In the genomic region with DNA sequence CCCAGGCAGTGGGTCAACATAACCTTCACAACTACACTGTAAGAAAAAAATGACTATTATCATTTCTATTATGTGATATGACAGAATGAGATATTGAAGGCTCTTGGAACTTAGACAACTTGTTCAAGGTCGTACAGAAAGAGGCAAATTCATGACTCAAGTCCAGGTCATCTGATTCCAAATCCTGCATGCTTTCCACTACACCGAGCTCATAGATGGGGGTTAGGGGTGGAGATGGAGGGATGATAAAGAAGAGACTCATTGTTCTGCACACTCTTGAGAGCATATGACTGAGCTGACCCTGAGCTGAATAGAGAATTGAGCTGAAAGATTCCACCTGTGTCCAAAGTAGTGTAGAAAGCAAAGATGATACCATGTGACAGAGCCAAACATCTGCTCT, we compare ENCODE assay signal across 28 cellular contexts. TPM values are rescaled to one million over a fixed set of nuclear protein-coding genes. Genes with fewer than 3 reads are reported as not detected.
DNase-seq lines count a peak whose midpoint lies in the region; FAIRE-seq and TF ChIP-seq lines count a peak whose summit lies in the region.
"Had no signal": no experiment of that assay in that cellular context is flagged by ENCODE, and none has a peak within 500 bp of the region (broad histone marks: within the 10 kb centered on the region; RNA-seq: fewer than 3 reads in every experiment).

No MANE protein-coding gene starts in this region.

- DNase-seq in GM23248 (peak; percentile 46), RPMI7951 (ENCODE audit: low read depth) (peak; percentile 56), epithelial cell of esophagus (ENCODE audit: low read depth) (peak; percentile 33), osteoblast (ENCODE audit: insufficient read length, low spot score, missing footprints) (peak; percentile 58), left ventricle myocardium inferior (no peak), GM12892 (ENCODE audit: insufficient read length) (no peak), esophagus muscularis mucosa (ENCODE audit: extremely low spot score) (no peak), NCI-H1694 treated with DMSO at 0.1 percent for 48 hours (lab: John Stamatoyannopoulos, UW) (no peak)
- DNase-seq: activated CD4-positive, alpha-beta T cell treated with anti-CD3 and anti-CD28 coated beads for 48 hours; activated naive CD4-positive, alpha-beta T cell treated with anti-CD3 and anti-CD28 coated beads, Interleukin-2, amount 50 U/mL, for 16 hours; activated T-cell treated with anti-CD3 and anti-CD28 coated beads, Interleukin-2, amount 50 U/mL, for 72 hours; DMS 273 treated with DMSO at 0.1 percent for 48 hours; effector CD4-positive, alpha-beta T cell; heart left ventricle; KG1; left ventricle myocardium superior; midbrain; NCI-H2029 treated with DMSO at 0.1 percent for 48 hours; NCI-H226; SJCRH30 had no signal

- intact Hi-C loops in left ventricle myocardium inferior (cut with micrococcal nuclease) (no loop called here), esophagus muscularis mucosa (cut with DNase I) (no loop called here)

- WGBS in GM23248 (ENCODE audit: low coverage in 1 of 2, low lambda C conversion rate in 2 of 2, missing lambda C conversion rate in 2 of 2), 2 experiments = 2 to 3% methylated on average over 2 of the region's 2 CpGs
- 49% methylated on average over 2 of the region's 2 CpGs for WGBS in esophagus muscularis mucosa

- no peaks in the 10 kb centered on the region for H3K36me3 ChIP-seq in GM23248 (ENCODE audit: low read depth)
- H3K36me3 ChIP-seq in osteoblast (ENCODE audit: insufficient read depth, low read length) = no peaks in the 10 kb centered on the region
- H3K36me3 ChIP-seq in left ventricle myocardium inferior = no peaks in the 10 kb centered on the region
- no peaks in the 10 kb centered on the region for H3K36me3 ChIP-seq in esophagus muscularis mucosa
- H3K36me3 ChIP-seq: ascending aorta, heart left ventricle, SJCRH30 had no signal

- in situ Hi-C loops in GM23248 (cut with MboI) = no loop called here

- no peaks in the 10 kb centered on the region for H3K79me2 ChIP-seq in GM23248 (ENCODE audit: insufficient read depth)
- no peaks in the 10 kb centered on the region for H3K79me2 ChIP-seq in osteoblast (ENCODE audit: insufficient read depth, low read length)

- H4K20me1 ChIP-seq in GM23248 (ENCODE audit: insufficient read depth) = no peaks in the 10 kb centered on the region
- no peaks in the 10 kb centered on the region for H4K20me1 ChIP-seq in osteoblast (ENCODE audit: insufficient read depth, low read length)

- no peak overlapping the region for H3K4me3 ChIP-seq in GM23248
- no peak overlapping the region for H3K4me3 ChIP-seq in epithelial cell of esophagus (ENCODE audit: low read length)
- no peak overlapping the region for H3K4me3 ChIP-seq in osteoblast (ENCODE audit: insufficient read depth, low read length)
- H3K4me3 ChIP-seq in left ventricle myocardium inferior = no peak overlapping the region
- no peak overlapping the region for H3K4me3 ChIP-seq in esophagus muscularis mucosa
- H3K4me3 ChIP-seq: ascending aorta, heart left ventricle, SJCRH30 had no signal

- H3K27ac ChIP-seq in GM23248 (no peak overlapping the region), osteoblast (ENCODE audit: low read depth, low read length) (no peak overlapping the region), left ventricle myocardium inferior (replicated peaks) (no peak overlapping the region), esophagus muscularis mucosa (replicated peaks in 1 of 4) (no peak overlapping the region)
- H3K27ac ChIP-seq: ascending aorta, heart left ventricle, SJCRH30 had no signal

- TF ChIP-seq CTCF in epithelial cell of esophagus (IDR thresholded peaks at IDR 0.05; ENCODE audit: insufficient read depth, low read depth, low read length, missing control alignments) (no peak), osteoblast (IDR thresholded peaks at IDR 0.05; ENCODE audit: extremely low read depth, low read depth, low read length) (no peak), left ventricle myocardium inferior (IDR thresholded peaks at IDR 0.05; ENCODE audit: borderline replicate concordance) (no peak), esophagus muscularis mucosa (IDR thresholded peaks at IDR 0.05) (no peak)

- H3F3A ChIP-seq in GM23248 (ENCODE audit: insufficient read depth) = 0 out of 2 replicates have a peak, but pooled peaks cover 2% of the 10 kb centered on the region

- H3K27me3 ChIP-seq in GM23248 (replicated peaks; ENCODE audit: insufficient read depth) (no peaks in the 10 kb centered on the region), osteoblast (ENCODE audit: insufficient read depth, low read length) (no peaks in the 10 kb centered on the region), left ventricle myocardium inferior (ENCODE audit: low read depth) (peaks cover 4% of the 10 kb centered on the region), esophagus muscularis mucosa (peaks cover 0 to 24% (median 0%) of the 10 kb centered on the region in 4 donors)
- H3K27me3 ChIP-seq: ascending aorta, heart left ventricle, SJCRH30 had no signal

- no peak overlapping the region for H3K9ac ChIP-seq in GM23248

- no peak for FAIRE-seq in GM12892 (lab: Jason Lieb, UNC)
- FAIRE-seq: G401.6, GM18507, urothelium cell line had no signal

- H3K9me3 ChIP-seq in GM23248 (ENCODE audit: low read depth) (no peaks in the 10 kb centered on the region), osteoblast (ENCODE audit: low read depth, low read length) (no peaks in the 10 kb centered on the region), left ventricle myocardium inferior (replicated peaks) (no peaks in the 10 kb centered on the region), esophagus muscularis mucosa (no peaks in the 10 kb centered on the region)
- H3K9me3 ChIP-seq: ascending aorta, heart left ventricle, SJCRH30 had no signal

- no peaks in the 10 kb centered on the region for H3K9me2 ChIP-seq in GM23248 (ENCODE audit: insufficient read depth)

- no peak overlapping the region for H3K4me2 ChIP-seq in GM23248 (ENCODE audit: unreplicated experiment)
- H3K4me2 ChIP-seq in osteoblast (ENCODE audit: insufficient read depth, low read length) = no peak overlapping the region

- H2AFZ ChIP-seq in GM23248 = no peak overlapping the region
- H2AFZ ChIP-seq in osteoblast (ENCODE audit: low read length) = no peak overlapping the region

- H3K4me1 ChIP-seq in GM23248 (ENCODE audit: insufficient read depth) = no peaks in the 10 kb centered on the region; the same call in 1 of the 2 replicates
- H3K4me1 ChIP-seq in osteoblast (ENCODE audit: insufficient read depth, low read length) = peaks cover 2% of the 10 kb centered on the region
- H3K4me1 ChIP-seq in left ventricle myocardium inferior = peaks cover 14% of the 10 kb centered on the region
- H3K4me1 ChIP-seq in esophagus muscularis mucosa = no peaks in the 10 kb centered on the region
- H3K4me1 ChIP-seq: ascending aorta, SJCRH30 had no signal

- TF ChIP-seq POLR2A in GM12892 (IDR thresholded peaks at IDR 0.05; ENCODE audit: low read depth, low read length) (no peak), esophagus muscularis mucosa (IDR thresholded peaks at IDR 0.05; ENCODE audit: low read depth) (no peak)

- TF ChIP-seq EP300 in esophagus muscularis mucosa (IDR thresholded peaks at IDR 0.05) = no peak

RNA-seq across cellular contexts. Expression of gene FCRL6, which starts 2.8 kb away (rescaled TPM):
- not detected in 2 replicates for total RNA-seq in GM23248 (2014; rRNA removed; shearing (Covaris generic))
- not detected in 2 replicates for polyA plus RNA-seq in GM23248 (2016; fragmentation: Nextera tagmentation; extraction: Ambion mirVana)
- total RNA-seq in RPMI7951 (2014; rRNA removed; shearing (Covaris generic)) = 0.10 TPM in 1 of 2 replicates, not detected in the other
- total RNA-seq in osteoblast (not detected in 2 replicates), left ventricle myocardium inferior (0.33 TPM), esophagus muscularis mucosa (under 1 TPM in 1 of 4 donors, not detected in 3; 0.45 TPM)
- polyA plus RNA-seq in GM12892 (2012; ENCODE audit: missing spikeins) = not detected
- total RNA-seq: ascending aorta, fibroblast of lung, H4, SJCRH30 had no signal
- polyA plus RNA-seq: fibroblast of lung, heart left ventricle had no signal

RNA-seq across cellular contexts. Expression of gene SLAMF8, which starts 21.7 kb away (rescaled TPM):
- not detected in 2 replicates for total RNA-seq in GM23248 (2014; rRNA removed; shearing (Covaris generic))
- 0.16 TPM in 1 of 2 replicates, not detected in the other for polyA plus RNA-seq in GM23248 (2016; fragmentation: Nextera tagmentation; extraction: Ambion mirVana)
- 1.5 and 2.6 TPM in 2 replicates for total RNA-seq in RPMI7951 (2014; rRNA removed; shearing (Covaris generic))
- under 0.01 and 0.36 TPM in 2 replicates for total RNA-seq in osteoblast
- 1.7 TPM for total RNA-seq in left ventricle myocardium inferior
- polyA plus RNA-seq in GM12892 (2012; ENCODE audit: missing spikeins) = not detected
- 1 to 10 TPM; 1.9 to 8.4 (median 3.5) TPM for total RNA-seq in esophagus muscularis mucosa
- total RNA-seq: fibroblast of lung, SJCRH30 had no signal
- polyA plus RNA-seq: fibroblast of lung had no signal

RNA-seq across cellular contexts. Expression of gene DUSP23, which starts 24.2 kb away (rescaled TPM):
- total RNA-seq in GM23248 (2014; rRNA removed; shearing (Covaris generic)) = 32.6 and 33.8 TPM in 2 replicates
- polyA plus RNA-seq in GM23248 (2016; fragmentation: Nextera tagmentation; extraction: Ambion mirVana) = 51.4 and 52.1 TPM in 2 replicates
- 34.5 and 51.2 TPM in 2 replicates for total RNA-seq in RPMI7951 (2014; rRNA removed; shearing (Covaris generic))
- total RNA-seq in osteoblast (13.8 and 15.9 TPM in 2 replicates), left ventricle myocardium inferior (15.0 TPM), esophagus muscularis mucosa (10 to 100 TPM; 43.2 to 75.2 (median 50.1) TPM)
- 4.0 TPM for polyA plus RNA-seq in GM12892 (2012; ENCODE audit: missing spikeins)
- total RNA-seq: SJCRH30 had no signal

RNA-seq across cellular contexts. Expression of gene VSIG8, which starts 57.5 kb away (rescaled TPM):
- total RNA-seq in GM23248 (2014; rRNA removed; shearing (Covaris generic)) = not detected in 2 replicates
- polyA plus RNA-seq in GM23248 (2016; fragmentation: Nextera tagmentation; extraction: Ambion mirVana) = not detected in 2 replicates
- 0.20 TPM in 1 of 2 replicates, not detected in the other for total RNA-seq in RPMI7951 (2014; rRNA removed; shearing (Covaris generic))
- total RNA-seq in osteoblast (not detected in 2 replicates), left ventricle myocardium inferior (not detected), esophagus muscularis mucosa (not detected)
- polyA plus RNA-seq in GM12892 (2012; ENCODE audit: missing spikeins) = not detected
- total RNA-seq: activated T-cell treated with anti-CD3 and anti-CD28 coated beads, Interleukin-2, amount 50 U/mL, for 72 hours; ascending aorta; heart left ventricle; left ventricle myocardium superior; SJCRH30; subcutaneous adipose tissue had no signal
- polyA plus RNA-seq: CD14-positive monocyte, fibroblast of lung had no signal

Comparison
In these comparisons a context has a peak if more than half of its experiments do, and no peak if none do; other contexts are left out.
1. DNase-seq: peak in GM23248 (single experiment), RPMI7951 (single experiment), epithelial cell of esophagus (single experiment) and osteoblast (single experiment); none in left ventricle myocardium inferior (single experiment), GM12892 (single experiment), esophagus muscularis mucosa (single experiment) and NCI-H1694 treated with DMSO at 0.1 percent for 48 hours (single experiment).